In genomic region chr14:102909911-102910310, GRCh38 we compare ENCODE assay signal across 28 cellular contexts. TPM values are rescaled to one million over a fixed set of nuclear protein-coding genes. Genes with fewer than 3 reads are reported as not detected.
"Had no signal": no experiment of that assay in that cellular context is flagged by ENCODE, and none has a peak within 500 bp of the region (broad histone marks: within the 10 kb centered on the region; RNA-seq: fewer than 3 reads in every experiment).

No MANE protein-coding gene starts in this region.

- H3K4me1 Mint-ChIP-seq: activated CD8-positive, alpha-beta memory T cell treated with anti-CD3 and anti-CD28 coated beads, Interleukin-2, amount 10 ng/mL, durations not matched to agents 7 days and 5 days; activated naive CD8-positive, alpha-beta T cell treated with anti-CD3 and anti-CD28 coated beads, Interleukin-2, amount 10 ng/mL, durations not matched to agents 7 days and 5 days; immature natural killer cell; mesothelial cell of epicardium had no signal

- H3K4me1 ChIP-seq: gastroesophageal sphincter, pancreas, right atrium auricular region had no signal

- H3K9me3 ChIP-seq: gastroesophageal sphincter, pancreas, right atrium auricular region, thoracic aorta had no signal

- H3K27ac ChIP-seq: brain microvascular endothelial cell, gastroesophageal sphincter, hepatocyte, pancreas, right atrium auricular region, thoracic aorta, VCaP had no signal

- DNase-seq: activated CD4-positive, alpha-beta T cell treated with anti-CD3 and anti-CD28 coated beads for 48 hours; activated CD8-positive, alpha-beta memory T cell treated with anti-CD3 and anti-CD28 coated beads, Interleukin-2, amount 10 ng/mL, durations not matched to agents 7 days and 5 days; activated CD8-positive, alpha-beta T cell treated with anti-CD3 and anti-CD28 coated beads, Interleukin-2, amount 10 ng/mL, durations not matched to agents 7 days and 5 days; activated effector memory CD4-positive, alpha-beta T cell treated with Interleukin-2 at 50 U/mL for 16 hours; activated naive CD4-positive, alpha-beta T cell treated with Interleukin-2 at 50 U/mL for 16 hours; activated naive CD8-positive, alpha-beta T cell treated with anti-CD3 and anti-CD28 coated beads, Interleukin-2, amount 10 ng/mL, durations not matched to agents 7 days and 5 days; brain microvascular endothelial cell; caudate nucleus; immature natural killer cell; mammary epithelial cell; naive thymus-derived CD4-positive, alpha-beta T cell; stimulated activated naive CD8-positive, alpha-beta T cell treated with anti-CD3 and anti-CD28 coated beads, Interleukin-15, Interleukin-2, amounts not matched to agents 100 U/mL and 50 U/mL, for 24 hours; T-helper 9 cell; trophoblast cell had no signal

- H3K4me3 ChIP-seq: gastroesophageal sphincter, hepatocyte, pancreas, right atrium auricular region, thoracic aorta had no signal

- H3K27me3 Mint-ChIP-seq: activated CD8-positive, alpha-beta memory T cell treated with anti-CD3 and anti-CD28 coated beads, Interleukin-2, amount 10 ng/mL, durations not matched to agents 7 days and 5 days; activated naive CD8-positive, alpha-beta T cell treated with anti-CD3 and anti-CD28 coated beads, Interleukin-2, amount 10 ng/mL, durations not matched to agents 7 days and 5 days; naive thymus-derived CD4-positive, alpha-beta T cell had no signal

- H3K27me3 ChIP-seq: brain microvascular endothelial cell, gastroesophageal sphincter, hepatocyte, pancreas, right atrium auricular region had no signal

- H3K36me3 ChIP-seq: pancreas, right atrium auricular region had no signal

- FAIRE-seq: astrocyte, endothelial cell of umbilical vein, kidney, pancreas, TTC549, urothelium cell line had no signal

- H3K4me3 Mint-ChIP-seq: activated CD8-positive, alpha-beta memory T cell treated with anti-CD3 and anti-CD28 coated beads, Interleukin-2, amount 10 ng/mL, durations not matched to agents 7 days and 5 days; activated CD8-positive, alpha-beta T cell treated with anti-CD3 and anti-CD28 coated beads, Interleukin-2, amount 10 ng/mL, durations not matched to agents 7 days and 5 days; activated naive CD8-positive, alpha-beta T cell treated with anti-CD3 and anti-CD28 coated beads, Interleukin-2, amount 10 ng/mL, durations not matched to agents 7 days and 5 days; immature natural killer cell; mesothelial cell of epicardium; naive thymus-derived CD4-positive, alpha-beta T cell; T-helper 1 cell treated with Interleukin-12 subunit alpha and Interleukin-12 subunit beta and Interleukin-4 antibody, amounts not matched to agents 30 μg/mL and 1 μg/mL, for 36 hours had no signal

- H3K9me3 Mint-ChIP-seq: activated naive CD8-positive, alpha-beta T cell treated with anti-CD3 and anti-CD28 coated beads, Interleukin-2, amount 10 ng/mL, durations not matched to agents 7 days and 5 days; immature natural killer cell; mesothelial cell of epicardium; naive thymus-derived CD4-positive, alpha-beta T cell; T-helper 1 cell treated with Interleukin-12 subunit alpha and Interleukin-12 subunit beta and Interleukin-4 antibody, amounts not matched to agents 30 μg/mL and 1 μg/mL, for 36 hours had no signal

- H3K27ac Mint-ChIP-seq: activated CD8-positive, alpha-beta memory T cell treated with anti-CD3 and anti-CD28 coated beads, Interleukin-2, amount 10 ng/mL, durations not matched to agents 7 days and 5 days; activated CD8-positive, alpha-beta T cell treated with anti-CD3 and anti-CD28 coated beads, Interleukin-2, amount 10 ng/mL, durations not matched to agents 7 days and 5 days; activated naive CD8-positive, alpha-beta T cell treated with anti-CD3 and anti-CD28 coated beads, Interleukin-2, amount 10 ng/mL, durations not matched to agents 7 days and 5 days; immature natural killer cell; mesothelial cell of epicardium; T-helper 1 cell treated with Interleukin-12 subunit alpha and Interleukin-12 subunit beta and Interleukin-4 antibody, amounts not matched to agents 30 μg/mL and 1 μg/mL, for 36 hours had no signal

RNA-seq across cellular contexts. Expression of gene AMN, which starts 12.6 kb away (rescaled TPM):
- total RNA-seq: endothelial cell of umbilical vein had no signal
- polyA plus RNA-seq: fibroblast of lung, mammary epithelial cell had no signal
